Comparison of ENCODE assay signal across 1 cellular context in the genomic region with DNA sequence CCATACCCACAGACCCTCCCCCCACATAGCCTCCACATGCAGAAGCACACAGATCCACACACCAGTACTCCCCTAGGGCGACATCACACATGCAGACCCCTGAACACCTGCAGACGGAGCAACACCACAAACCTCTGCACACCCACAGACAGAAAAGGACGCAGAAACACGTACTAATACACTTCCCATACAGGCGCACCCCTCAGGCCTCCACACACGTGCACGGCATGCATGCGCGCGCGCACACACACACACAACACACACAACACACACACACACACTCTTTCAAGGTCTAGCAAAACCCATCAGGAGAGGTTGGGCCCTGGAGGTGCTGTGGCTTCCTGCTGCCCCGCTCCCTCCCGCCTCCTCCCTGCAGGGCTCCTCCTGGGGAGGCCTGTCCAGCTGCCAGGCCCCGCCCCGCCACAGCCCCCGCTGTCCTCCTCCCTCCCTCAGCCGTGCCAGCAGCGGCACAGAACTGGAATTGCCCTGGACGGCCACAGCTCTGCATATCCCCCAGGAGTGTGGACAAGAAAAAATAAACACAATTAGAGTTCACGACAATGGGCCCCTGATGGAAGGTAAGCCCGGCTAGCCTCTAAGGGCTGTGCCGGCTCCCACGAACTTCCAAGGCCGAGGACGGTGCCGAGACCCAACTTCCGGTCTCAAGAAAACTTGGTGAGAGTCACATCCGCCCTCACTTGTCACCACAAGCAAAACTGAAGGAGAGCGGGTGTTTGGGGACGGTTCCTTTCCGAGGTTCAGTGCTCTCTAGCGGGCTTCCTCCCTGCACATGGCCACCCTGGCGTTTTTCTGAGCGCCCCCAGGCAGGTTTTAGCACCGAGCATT.
TF ChIP-seq lines count a peak whose summit lies in the region.

No MANE protein-coding gene starts in this region.

TF ChIP-seq in liver, 16 proteins besides CTCF, POLR2A, EP300 and RAD21 (continued from another document):
- TF ChIP-seq HNF4A (conservative IDR thresholded peaks at IDR 0.05): peak in 1 of 2 donors; percentile 31
- TF ChIP-seq, protein P1, sequence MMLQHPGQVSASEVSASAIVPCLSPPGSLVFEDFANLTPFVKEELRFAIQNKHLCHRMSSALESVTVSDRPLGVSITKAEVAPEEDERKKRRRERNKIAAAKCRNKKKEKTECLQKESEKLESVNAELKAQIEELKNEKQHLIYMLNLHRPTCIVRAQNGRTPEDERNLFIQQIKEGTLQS (IDR thresholded peaks at IDR 0.05): no peak
- no peak for TF ChIP-seq FOXA2 (IDR thresholded peaks at IDR 0.05)
- TF ChIP-seq GABPA (IDR thresholded peaks at IDR 0.05 in 1 of 2, conservative IDR thresholded peaks at IDR 0.05 in 1 of 2): peak; percentile 77 to 88
- TF ChIP-seq NR2F2 (IDR thresholded peaks at IDR 0.05): peak; percentile 21
- no peak for TF ChIP-seq JUND (IDR thresholded peaks at IDR 0.05)
- TF ChIP-seq TAF1 (conservative IDR thresholded peaks at IDR 0.05): peak; percentile 68
- TF ChIP-seq FOXA1 (IDR thresholded peaks at IDR 0.05): no peak
